Comparison of ENCODE assay signal across 8 cellular contexts in genomic region chr17:57577751-57578607, GRCh38.
DNase-seq lines count a peak whose midpoint lies in the region; ATAC-seq, FAIRE-seq and TF ChIP-seq lines count a peak whose summit lies in the region.

No MANE protein-coding gene starts in this region.

- BruUV-seq in OCI-LY7 (replicated peaks; lab: Mats Ljungman, UMichigan) = no TSS peak

- TF ChIP-seq CTCF in D721Med (IDR thresholded peaks at IDR 0.05; ENCODE audit: insufficient read depth, missing control alignments) (no peak), neural progenitor cell (IDR thresholded peaks at IDR 0.05) (no peak), OCI-LY7 (conservative IDR thresholded peaks at IDR 0.05; ENCODE audit: low read length) (no peak), chondrocyte (IDR thresholded peaks at IDR 0.05) (no peak)

- no peak overlapping the region for H3K9ac ChIP-seq in neural progenitor cell

- no peaks in the 10 kb centered on the region for H3K27me3 ChIP-seq in neural progenitor cell

- intact Hi-C loops in OCI-LY7 (cut with micrococcal nuclease; ENCODE audit: unreplicated experiment) = no loop called here

- H3K4me1 Mint-ChIP-seq in effector memory CD8-positive, alpha-beta T cell (ENCODE audit: low read depth in 2 of 2) = peaks cover 12 to 14% of the 10 kb centered on the region in 2 donors
- H3K4me1 Mint-ChIP-seq in neural progenitor cell (peaks cover 78% of the 10 kb centered on the region), chondrocyte (ENCODE audit: low read depth) (peaks cover 10% of the 10 kb centered on the region)

- H3K36me3 Mint-ChIP-seq in effector memory CD8-positive, alpha-beta T cell (ENCODE audit: insufficient read depth) = peaks cover 13% of the 10 kb centered on the region
- peaks cover 13% of the 10 kb centered on the region for H3K36me3 Mint-ChIP-seq in neural progenitor cell
- no peaks in the 10 kb centered on the region for H3K36me3 Mint-ChIP-seq in chondrocyte (ENCODE audit: low read depth)

- peaks cover 40% of the 10 kb centered on the region for H3F3A ChIP-seq in neural progenitor cell (ENCODE audit: low read depth)

- H3K9me3 ChIP-seq in neural progenitor cell (ENCODE audit: low read depth) (no peaks in the 10 kb centered on the region), OCI-LY7 (ENCODE audit: low read length) (no peaks in the 10 kb centered on the region)

- H3K79me2 ChIP-seq in neural progenitor cell (ENCODE audit: low read depth) = peaks cover 52% of the 10 kb centered on the region
- no peaks in the 10 kb centered on the region for H3K79me2 ChIP-seq in OCI-LY7 (ENCODE audit: insufficient read depth, low read depth, low read length)

- no peak overlapping the region for H3K4me3 Mint-ChIP-seq in effector memory CD8-positive, alpha-beta T cell
- H3K4me3 Mint-ChIP-seq in neural progenitor cell = peak overlapping the region; percentile 52
- no peak overlapping the region for H3K4me3 Mint-ChIP-seq in chondrocyte (ENCODE audit: unreplicated experiment)

- H3K36me3 ChIP-seq in neural progenitor cell = no peaks in the 10 kb centered on the region
- H3K36me3 ChIP-seq in OCI-LY7 (ENCODE audit: insufficient read depth, low read length) = no peaks in the 10 kb centered on the region

- no peak for DNase-seq in D721Med (ENCODE audit: insufficient read length, low spot score)
- peak; percentile 47 for DNase-seq in NCI-H2171 (lab: John Stamatoyannopoulos, UW)
- DNase-seq in effector memory CD8-positive, alpha-beta T cell = no peak
- DNase-seq in neural progenitor cell (ENCODE audit: low spot score) = peak; percentile 91
- no peak for DNase-seq in OCI-LY7 (ENCODE audit: low spot score)
- no peak for DNase-seq in chondrocyte (ENCODE audit: low spot score)

- no peaks in the 10 kb centered on the region for H3K9me2 ChIP-seq in OCI-LY7 (ENCODE audit: insufficient read depth, low read length)

- H3K27ac ChIP-seq in neural progenitor cell (peak overlapping the region; percentile 72), OCI-LY7 (ENCODE audit: low read depth, low read length, poor library complexity, severe bottlenecking) (no peak overlapping the region)

- H3K4me3 ChIP-seq in neural progenitor cell (peak overlapping the region; percentile 33), OCI-LY7 (ENCODE audit: low read depth, low read length, poor library complexity, severe bottlenecking) (no peak overlapping the region)

- POLR2A ChIA-PET in OCI-LY7 (lab: Charles Lee) = no interaction called here

- no peak overlapping the region for H2AFZ ChIP-seq in neural progenitor cell (replicated peaks)
- H2AFZ ChIP-seq in OCI-LY7 (ENCODE audit: low read length) = no peak overlapping the region

- H3K9me3 Mint-ChIP-seq in effector memory CD8-positive, alpha-beta T cell = no peaks in the 10 kb centered on the region
- no peaks in the 10 kb centered on the region for H3K9me3 Mint-ChIP-seq in neural progenitor cell
- H3K9me3 Mint-ChIP-seq in chondrocyte (ENCODE audit: low read depth) = no peaks in the 10 kb centered on the region

- peak; percentile 21 for FAIRE-seq in D721Med (lab: Jason Lieb, UNC)

- CTCF ChIA-PET in OCI-LY7 (lab: Charles Lee; ENCODE audit: unreplicated experiment) = no interaction called here

- peak overlapping the region; percentile 77 for H3K4me2 ChIP-seq in neural progenitor cell
- H3K4me2 ChIP-seq in OCI-LY7 (ENCODE audit: low read length) = no peak overlapping the region

- no peak for ATAC-seq in effector memory CD8-positive, alpha-beta T cell (replicated peaks)
- ATAC-seq in GM19324 (IDR thresholded peaks at IDR 0.05; ENCODE audit: low FRiP score, unreplicated experiment) (no peak), GM21619 (IDR thresholded peaks at IDR 0.05; ENCODE audit: unreplicated experiment) (no peak)

- H3K27me3 Mint-ChIP-seq in effector memory CD8-positive, alpha-beta T cell = no peaks in the 10 kb centered on the region
- H3K27me3 Mint-ChIP-seq in neural progenitor cell (ENCODE audit: insufficient read depth, low read depth) (peaks cover 5% of the 10 kb centered on the region), chondrocyte (ENCODE audit: low read depth) (no peaks in the 10 kb centered on the region)

- H4K20me1 ChIP-seq in neural progenitor cell (ENCODE audit: low read depth) = peaks cover 50% of the 10 kb centered on the region
- H4K20me1 ChIP-seq in OCI-LY7 (ENCODE audit: insufficient read depth, low read length) = no peaks in the 10 kb centered on the region

- peak overlapping the region; percentile 36 to 49 for H3K27ac Mint-ChIP-seq in effector memory CD8-positive, alpha-beta T cell
- H3K27ac Mint-ChIP-seq in neural progenitor cell (peak overlapping the region; percentile 91), chondrocyte (ENCODE audit: unreplicated experiment) (no peak overlapping the region)

- H3K4me1 ChIP-seq in neural progenitor cell (peaks cover 53% of the 10 kb centered on the region), OCI-LY7 (ENCODE audit: insufficient read depth, low read length, poor library complexity, severe bottlenecking) (no peaks in the 10 kb centered on the region)

Comparison
In these comparisons a context has a peak if more than half of its experiments do, and no peak if none do; other contexts are left out.
1. DNase-seq: peak in NCI-H2171 (single experiment) and neural progenitor cell (single experiment); none in D721Med (single experiment), effector memory CD8-positive, alpha-beta T cell (0 of 3), OCI-LY7 (single experiment) and chondrocyte (single experiment).